In the genomic region with DNA sequence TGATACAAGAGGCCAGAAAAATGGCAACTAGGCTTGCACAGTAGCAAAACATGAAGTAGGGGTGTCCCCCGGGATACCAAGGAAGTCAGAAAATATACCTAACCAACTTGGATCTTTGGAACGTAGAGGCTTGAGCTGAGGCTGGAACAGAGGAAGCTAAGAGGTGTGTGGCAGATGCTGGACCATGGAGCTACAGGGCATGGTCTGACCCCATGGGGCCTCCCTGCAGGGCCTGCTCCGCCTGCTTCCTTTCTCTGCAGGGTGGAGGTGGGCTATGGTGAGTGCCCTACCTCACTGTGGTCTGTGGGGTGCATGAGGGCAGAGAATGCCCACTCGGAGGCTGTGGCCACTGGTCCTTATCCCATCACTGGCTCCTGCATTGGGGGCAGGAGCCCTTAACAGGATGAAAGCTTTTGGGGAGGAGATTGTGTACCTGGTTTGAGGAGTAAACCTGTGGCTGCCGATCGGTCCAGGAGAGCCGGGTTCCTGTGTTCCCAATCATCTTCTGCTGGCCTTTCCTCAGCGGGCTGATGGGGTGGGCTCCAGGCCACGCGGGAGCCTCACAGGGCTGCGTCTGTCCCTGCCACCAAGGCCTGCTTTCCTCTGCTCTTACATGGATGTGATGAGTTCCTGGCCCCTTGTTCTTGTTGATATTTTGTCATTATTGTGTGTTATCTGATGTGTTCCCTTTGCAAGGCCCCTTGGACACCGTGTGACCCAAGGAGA, we compare ENCODE assay signal across 30 cellular contexts.
"Had no signal": no experiment of that assay in that cellular context is flagged by ENCODE, and none has a peak within 500 bp of the region (broad histone marks: within the 10 kb centered on the region; RNA-seq: fewer than 3 reads in every experiment).

No MANE protein-coding gene starts in this region.

- DNase-seq: activated CD4-positive, alpha-beta T cell treated with anti-CD3 and anti-CD28 coated beads for 4 hours; activated CD4-positive, alpha-beta T cell treated with anti-CD3 and anti-CD28 coated beads, Interleukin-2, amount 50 U/mL, for 4 hours; activated CD8-positive, alpha-beta memory T cell treated with anti-CD3 and anti-CD28 coated beads for 24 hours; activated gamma-delta T cell; activated naive CD4-positive, alpha-beta T cell treated with anti-CD3 and anti-CD28 coated beads, Interleukin-2, amount 10 ng/mL, durations not matched to agents 7 days and 5 days; activated T-cell treated with anti-CD3 and anti-CD28 coated beads, Interleukin-2, amount 50 U/mL, for 24 hours; amniotic stem cell; dermis blood vessel endothelial cell; effector CD8-positive, alpha-beta T cell; islet precursor cell; left colon; lower lobe of right lung; mesendoderm; mucosa of descending colon; ovary; psoas muscle; stimulated activated CD4-positive, alpha-beta T cell treated with anti-CD3 and anti-CD28 coated beads, Interleukin-2, amount 100 ng/mL, for 24 hours; stimulated activated naive CD8-positive, alpha-beta T cell treated with anti-CD3 and anti-CD28 coated beads, Interleukin-15, Interleukin-2, amounts not matched to agents 100 U/mL and 50 U/mL, for 24 hours; T-helper 9 cell; testis; transverse colon had no signal

- ATAC-seq: gastroesophageal sphincter; left colon; mucosa of descending colon; psoas muscle; stimulated activated naive CD8-positive, alpha-beta T cell treated with anti-CD3 and anti-CD28 coated beads, Interleukin-15, Interleukin-2, amounts not matched to agents 100 U/mL and 50 U/mL, for 24 hours had no signal

- H3K36me3 ChIP-seq: breast epithelium, gastroesophageal sphincter, lower lobe of right lung, neutrophil, ovary, transverse colon had no signal

- FAIRE-seq: endometrium, TTC549, urothelium cell line had no signal

- H3K4me3 ChIP-seq: breast epithelium, gastroesophageal sphincter, hepatocyte, lower lobe of right lung, mucosa of descending colon, ovary, psoas muscle, smooth muscle cell, transverse colon had no signal

- H3K4me2 ChIP-seq: hepatocyte, smooth muscle cell had no signal

- H3K9me3 ChIP-seq: breast epithelium, gastroesophageal sphincter, lower lobe of right lung, mucosa of descending colon, neutrophil, ovary, testis, transverse colon had no signal

- H3K4me1 ChIP-seq: breast epithelium, gastroesophageal sphincter, lower lobe of right lung, psoas muscle, testis, transverse colon had no signal

- H3K27me3 ChIP-seq: breast epithelium, gastroesophageal sphincter, hepatocyte, neutrophil, ovary, testis, transverse colon had no signal

- H3K27ac ChIP-seq: breast epithelium, gastroesophageal sphincter, hepatocyte, lower lobe of right lung, neutrophil, ovary, psoas muscle, testis, transverse colon, VCaP had no signal
